ENCODE assay signal across 1 cellular context in genomic region chr2:120369250-120369649, GRCh38.
TF ChIP-seq lines count a peak whose summit lies in the region.

No MANE protein-coding gene starts in this region.

TF ChIP-seq in HepG2, 621 proteins besides CTCF, POLR2A, EP300 and RAD21 (continued from another document):
- TF ChIP-seq ZNF275 (CRISPR knock-in tag; IDR thresholded peaks at IDR 0.05; ENCODE audit: borderline replicate concordance) (no peak), TBL1XR1 (IDR thresholded peaks at IDR 0.05; ENCODE audit: borderline replicate concordance, low read length, partially characterized antibody) (no peak)
